9 cellular contexts compared by ENCODE assay signal in genomic region chr11:117828641-117829368, GRCh38. TPM values are rescaled to one million over a fixed set of nuclear protein-coding genes. Genes with fewer than 3 reads are reported as not detected.
DNase-seq lines count a peak whose midpoint lies in the region; ATAC-seq, FAIRE-seq and TF ChIP-seq lines count a peak whose summit lies in the region.
"Had no signal": no experiment of that assay in that cellular context is flagged by ENCODE, and none has a peak within 500 bp of the region (broad histone marks: within the 10 kb centered on the region; RNA-seq: fewer than 3 reads in every experiment).

No MANE protein-coding gene starts in this region.

- peak; percentile 92 for DNase-seq in Jurkat, Clone E6-1 (ENCODE audit: low read depth, low spot score)
- DNase-seq in activated CD8-positive, alpha-beta memory T cell treated with anti-CD3 and anti-CD28 coated beads, Interleukin-2, amount 50 U/mL, for 24 hours (ENCODE audit: extremely low read depth), result peak; percentile 83
- no peak for DNase-seq in esophagus muscularis mucosa (ENCODE audit: extremely low spot score)
- DNase-seq in small intestine, result peak; percentile 44
- DNase-seq in H54 (ENCODE audit: insufficient read length, low spot score), result no peak

- no peak for TF ChIP-seq CTCF in esophagus muscularis mucosa (IDR thresholded peaks at IDR 0.05)

- intact Hi-C loops in esophagus muscularis mucosa (cut with DNase I), result no loop called here

- H3K4me3 ChIP-seq in Jurkat, Clone E6-1 (ENCODE audit: low read length), result peak overlapping the region; percentile 48
- H3K4me3 ChIP-seq in esophagus muscularis mucosa (no peak overlapping the region), small intestine (ENCODE audit: low read depth in 1 of 2, low read length in 2 of 2) (no peak overlapping the region)

- H3K9me3 ChIP-seq in esophagus muscularis mucosa (no peaks in the 10 kb centered on the region), small intestine (ENCODE audit: control insufficient read depth, low read depth) (no peaks in the 10 kb centered on the region)

- peak; percentile 59 for ATAC-seq in GM18909 (IDR thresholded peaks at IDR 0.05; ENCODE audit: poor library complexity, unreplicated experiment)
- no peak for ATAC-seq in HG03520 (IDR thresholded peaks at IDR 0.05; ENCODE audit: unreplicated experiment)
- no peak for ATAC-seq in GM18870 (IDR thresholded peaks at IDR 0.05; ENCODE audit: unreplicated experiment)

- H3K27me3 ChIP-seq in esophagus muscularis mucosa, result peaks cover 0 to 61% (median 0%) of the 10 kb centered on the region in 4 donors
- H3K27me3 ChIP-seq in small intestine (ENCODE audit: control insufficient read depth in 2 of 2, insufficient read depth in 2 of 2, low read length in 2 of 2), result no peaks in the 10 kb centered on the region

- TF ChIP-seq POLR2A in esophagus muscularis mucosa (IDR thresholded peaks at IDR 0.05; ENCODE audit: low read depth) (no peak), H54 (IDR thresholded peaks at IDR 0.05; ENCODE audit: low read depth, low read length) (no peak)

- TF ChIP-seq EP300 in esophagus muscularis mucosa (IDR thresholded peaks at IDR 0.05), result no peak

- no peak for FAIRE-seq in small intestine (lab: Jason Lieb, UNC)
- FAIRE-seq in H54 (lab: Jason Lieb, UNC), result no peak

- peak overlapping the region; percentile 55 to 73 (median 61) for H3K27ac ChIP-seq in esophagus muscularis mucosa (replicated peaks in 1 of 4)
- H3K27ac ChIP-seq in small intestine (ENCODE audit: low read depth in 1 of 2, low read length in 1 of 2), result peak overlapping the region in 1 of 2 donors; percentile 43

- H3K4me1 ChIP-seq in esophagus muscularis mucosa, result peaks cover 26 to 73% (median 52%) of the 10 kb centered on the region in 4 donors
- peaks cover 3% of the 10 kb centered on the region in 2 donors for H3K4me1 ChIP-seq in small intestine (ENCODE audit: control insufficient read depth in 2 of 2, insufficient read depth in 1 of 2, low read depth in 1 of 2, low read length in 1 of 2)

- H3K36me3 ChIP-seq in esophagus muscularis mucosa (no peaks in the 10 kb centered on the region), small intestine (ENCODE audit: control insufficient read depth in 2 of 2, insufficient read depth in 2 of 2, low read length in 2 of 2) (no peaks in the 10 kb centered on the region)

- WGBS in esophagus muscularis mucosa, result 66% methylated on average over 7 of the region's 14 CpGs
- WGBS in small intestine, 3 donors, result 60 to 74% (median 63%) methylated on average over 13 to 14 of the region's 14 CpGs

RNA-seq across cellular contexts. Expression of gene FXYD2, which starts 4.3 kb away (rescaled TPM):
- 88.4 TPM for polyA plus RNA-seq in Jurkat, Clone E6-1 (2012; ENCODE audit: insufficient read depth, insufficient read length)
- 1 to 10 TPM in 3 of 4 donors, under 1 TPM in 1; 0.52 to 5.8 (median 3.7) TPM for total RNA-seq in esophagus muscularis mucosa
- polyA plus RNA-seq in small intestine, result 1 to 10 TPM in 2 of 3 donors, not detected in 1; 2.2 to 3.2 TPM

RNA-seq across cellular contexts. Expression of gene DSCAML1, which starts 31.8 kb away (rescaled TPM):
- not detected for polyA plus RNA-seq in Jurkat, Clone E6-1 (2012; ENCODE audit: insufficient read depth, insufficient read length)
- 1 to 10 TPM in 2 of 4 donors, under 1 TPM in 2; 0.50 to 5.8 (median 1.2) TPM for total RNA-seq in esophagus muscularis mucosa
- polyA plus RNA-seq in small intestine, result under 1 TPM in 2 of 3 donors, not detected in 1; under 0.01 to 0.22 TPM
- total RNA-seq: pulmonary artery endothelial cell had no signal

RNA-seq across cellular contexts. Expression of gene FXYD6, which starts 47.7 kb away (rescaled TPM):
- 3.8 TPM for polyA plus RNA-seq in Jurkat, Clone E6-1 (2012; ENCODE audit: insufficient read depth, insufficient read length)
- total RNA-seq in esophagus muscularis mucosa, result 100 to 1,000 TPM in 2 of 4 donors, 10 to 100 TPM in 2; 78.9 to 105 (median 91.5) TPM
- polyA plus RNA-seq in small intestine, result 10 to 100 TPM in 2 of 3 donors, under 1 TPM in 1; 0.67 to 58.4 (median 10.3) TPM

Comparison
In these comparisons a context has a peak if more than half of its experiments do, and no peak if none do; other contexts are left out.
1. DNase-seq: peak in Jurkat, Clone E6-1 (single experiment), activated CD8-positive, alpha-beta memory T cell treated with anti-CD3 and anti-CD28 coated beads, Interleukin-2, amount 50 U/mL, for 24 hours (single experiment) and small intestine (single experiment); none in esophagus muscularis mucosa (single experiment) and H54 (single experiment).